In the genomic region with DNA sequence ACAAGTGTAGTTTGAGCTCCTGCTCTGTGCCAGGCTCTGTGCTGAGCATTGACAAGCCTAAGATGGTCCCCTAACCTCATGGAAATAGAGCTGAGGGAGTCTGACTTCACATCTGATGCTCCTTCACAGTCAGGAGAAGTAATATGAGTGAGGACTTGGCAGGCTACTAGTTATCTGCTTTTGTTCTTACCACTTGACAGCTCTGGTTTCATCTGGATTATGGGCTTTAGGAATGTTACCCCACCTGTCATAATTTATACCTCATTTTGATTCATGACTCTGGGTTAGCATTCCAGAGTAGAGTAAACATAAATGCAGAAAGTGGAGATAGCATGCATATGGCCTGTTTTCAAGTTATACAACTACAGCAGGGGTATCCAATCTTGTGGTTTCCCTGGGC, we compare ENCODE assay signal across 24 cellular contexts. TPM values are rescaled to one million over a fixed set of nuclear protein-coding genes. Genes with fewer than 3 reads are reported as not detected.
DNase-seq lines count a peak whose midpoint lies in the region; ATAC-seq and TF ChIP-seq lines count a peak whose summit lies in the region.
"Had no signal": no experiment of that assay in that cellular context is flagged by ENCODE, and none has a peak within 500 bp of the region (broad histone marks: within the 10 kb centered on the region; RNA-seq: fewer than 3 reads in every experiment).

No MANE protein-coding gene starts in this region.

- TF ChIP-seq POLR2A in suprapubic skin (IDR thresholded peaks at IDR 0.05) = no peak

- H3K4me3 ChIP-seq in astrocyte of the cerebellum (ENCODE audit: low read depth, low read length) (no peak overlapping the region), skeletal muscle cell (ENCODE audit: low read depth, low read length) (no peak overlapping the region), mucosa of descending colon (no peak overlapping the region), suprapubic skin (no peak overlapping the region)
- H3K4me3 ChIP-seq: lower lobe of right lung, psoas muscle had no signal

- H3K27me3 ChIP-seq in suprapubic skin = no peaks in the 10 kb centered on the region

- DNase-seq in NCI-H2029 treated with DMSO at 0.1 percent for 48 hours (lab: John Stamatoyannopoulos, UW) (peak; percentile 1), NCI-H2029 (lab: John Stamatoyannopoulos, UW) (no peak), NCI-H524 (lab: John Stamatoyannopoulos, UW) (peak; percentile 40 to 61), astrocyte of the cerebellum (ENCODE audit: low read depth) (peak; percentile 79), skeletal muscle cell (ENCODE audit: low read depth) (peak; percentile 16), mucosa of descending colon (no peak), suprapubic skin (ENCODE audit: low spot score in 2 of 2) (no peak)
- DNase-seq: 8988T; activated CD4-positive, alpha-beta T cell treated with anti-CD3 and anti-CD28 coated beads for 48 hours; anterior cingulate cortex; CD8-positive, alpha-beta T cell; central memory CD4-positive, alpha-beta T cell; GDM1; KG1; kidney glomerular epithelial cell; lower lobe of right lung; MV-4-11; NCI-H1694; NCI-H446 treated with DMSO at 0.1 percent for 48 hours; NK-92 treated with Interleukin-12 subunit alpha and Interleukin-12 subunit beta, amount 100 ng/mL, for 24 hours; psoas muscle; T-helper 2 cell; trophoblast cell had no signal

- TF ChIP-seq EP300 in suprapubic skin (IDR thresholded peaks at IDR 0.05) = no peak

- H3K9me3 ChIP-seq in mucosa of descending colon (no peaks in the 10 kb centered on the region), suprapubic skin (no peaks in the 10 kb centered on the region)
- H3K9me3 ChIP-seq: lower lobe of right lung, psoas muscle had no signal

- ATAC-seq in mucosa of descending colon (no peak), HG03139 (IDR thresholded peaks at IDR 0.05; ENCODE audit: unreplicated experiment) (no peak)
- ATAC-seq: CD8-positive, alpha-beta T cell; lower lobe of right lung had no signal

- in situ Hi-C loops in astrocyte of the cerebellum (cut with HindIII; ENCODE audit: low sequenced_read_pairs) = no loop called here

- intact Hi-C loops in mucosa of descending colon (cut with DNase I, micrococcal nuclease) = no loop called here

- H3K36me3 ChIP-seq in mucosa of descending colon (ENCODE audit: low read depth) = no peaks in the 10 kb centered on the region
- peaks cover 72% of the 10 kb centered on the region for H3K36me3 ChIP-seq in suprapubic skin

- no peaks in the 10 kb centered on the region for H3K4me1 ChIP-seq in mucosa of descending colon (ENCODE audit: low read depth)
- no peaks in the 10 kb centered on the region for H3K4me1 ChIP-seq in suprapubic skin
- H3K4me1 ChIP-seq: lower lobe of right lung, psoas muscle had no signal

- no peak overlapping the region for H3K27ac ChIP-seq in suprapubic skin
- H3K27ac ChIP-seq: lower lobe of right lung, psoas muscle had no signal

- TF ChIP-seq CTCF in astrocyte of the cerebellum (IDR thresholded peaks at IDR 0.05; ENCODE audit: low read depth, low read length, missing control alignments) = no peak
- no peak for TF ChIP-seq CTCF in mucosa of descending colon (IDR thresholded peaks at IDR 0.05)
- TF ChIP-seq CTCF in suprapubic skin (IDR thresholded peaks at IDR 0.05) = no peak

RNA-seq across cellular contexts. Expression of gene ATP6V1D, which starts 40.5 kb away (rescaled TPM):
- total RNA-seq in mucosa of descending colon = 10 to 100 TPM; 74.1 to 83.7 (median 81.6) TPM
- total RNA-seq in suprapubic skin = 100 to 1,000 TPM in 1 of 4 donors, 10 to 100 TPM in 3; 61.0 to 100 (median 83.1) TPM

RNA-seq across cellular contexts. Expression of gene EIF2S1, which starts 41.0 kb away (rescaled TPM):
- total RNA-seq in mucosa of descending colon (100 to 1,000 TPM in 1 of 3 donors, 10 to 100 TPM in 2; 35.7 to 111 (median 65.8) TPM), suprapubic skin (10 to 100 TPM; 54.1 to 89.9 (median 60.1) TPM)

Comparison
In these comparisons a context has a peak if more than half of its experiments do, and no peak if none do; other contexts are left out.
1. DNase-seq: peak in NCI-H2029 treated with DMSO at 0.1 percent for 48 hours (single experiment), NCI-H524 (2 of 2), astrocyte of the cerebellum (single experiment) and skeletal muscle cell (single experiment); none in NCI-H2029 (single experiment), mucosa of descending colon (0 of 3) and suprapubic skin (0 of 2).